ENCODE assay signal across 10 cellular contexts in the genomic region with DNA sequence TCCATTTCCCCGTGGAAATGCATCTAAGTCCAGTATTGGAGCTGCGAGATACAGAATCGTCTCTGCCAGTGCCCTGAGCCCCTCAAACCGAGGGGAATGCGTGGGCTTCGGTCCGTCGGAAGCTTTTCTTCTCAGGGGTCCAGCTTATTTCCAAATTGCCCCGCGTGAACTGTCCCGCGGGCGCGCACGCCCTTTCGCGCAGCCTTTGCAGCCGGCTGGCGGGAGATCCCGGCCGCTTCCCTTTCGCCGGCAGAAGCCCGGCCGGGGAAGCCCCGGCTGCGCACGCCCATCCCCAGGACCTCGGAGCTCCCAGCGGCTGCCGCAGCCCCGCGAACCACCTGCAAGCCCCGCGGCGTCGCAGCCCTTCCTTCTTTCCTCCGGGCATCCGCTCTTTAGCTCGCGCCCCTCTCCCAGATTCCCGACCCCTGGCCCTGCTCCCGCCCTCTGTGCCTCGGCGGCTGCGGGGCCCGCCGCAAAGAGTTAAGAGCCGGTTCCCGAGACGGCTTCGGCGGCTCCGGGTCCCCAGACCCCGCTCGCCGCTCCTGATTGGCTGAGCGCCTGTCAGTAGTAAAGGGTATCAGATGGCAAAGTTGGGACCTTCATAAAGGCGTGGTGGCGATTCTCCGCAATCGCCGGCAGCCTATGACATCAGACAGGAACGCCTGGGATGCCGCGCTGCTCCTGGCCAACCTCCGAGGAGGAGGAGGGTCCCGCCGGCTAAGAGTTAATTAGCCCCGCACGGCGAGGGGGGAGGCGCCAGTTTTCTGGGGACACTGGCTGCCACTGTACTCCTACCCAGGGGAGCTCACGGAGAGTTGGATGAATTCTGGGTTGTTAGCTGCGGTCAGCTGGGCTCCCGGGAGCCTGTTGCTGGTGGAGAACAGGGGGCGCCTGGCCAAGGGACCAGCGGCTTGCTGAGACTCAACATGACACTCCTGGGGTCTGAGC. TPM values are rescaled to one million over a fixed set of nuclear protein-coding genes. Genes with fewer than 3 reads are reported as not detected.
DNase-seq lines count a peak whose midpoint lies in the region; ATAC-seq, FAIRE-seq and TF ChIP-seq lines count a peak whose summit lies in the region.
"Had no signal": no experiment of that assay in that cellular context is flagged by ENCODE, and none has a peak within 500 bp of the region (broad histone marks: within the 10 kb centered on the region; RNA-seq: fewer than 3 reads in every experiment).

A gene with protein sequence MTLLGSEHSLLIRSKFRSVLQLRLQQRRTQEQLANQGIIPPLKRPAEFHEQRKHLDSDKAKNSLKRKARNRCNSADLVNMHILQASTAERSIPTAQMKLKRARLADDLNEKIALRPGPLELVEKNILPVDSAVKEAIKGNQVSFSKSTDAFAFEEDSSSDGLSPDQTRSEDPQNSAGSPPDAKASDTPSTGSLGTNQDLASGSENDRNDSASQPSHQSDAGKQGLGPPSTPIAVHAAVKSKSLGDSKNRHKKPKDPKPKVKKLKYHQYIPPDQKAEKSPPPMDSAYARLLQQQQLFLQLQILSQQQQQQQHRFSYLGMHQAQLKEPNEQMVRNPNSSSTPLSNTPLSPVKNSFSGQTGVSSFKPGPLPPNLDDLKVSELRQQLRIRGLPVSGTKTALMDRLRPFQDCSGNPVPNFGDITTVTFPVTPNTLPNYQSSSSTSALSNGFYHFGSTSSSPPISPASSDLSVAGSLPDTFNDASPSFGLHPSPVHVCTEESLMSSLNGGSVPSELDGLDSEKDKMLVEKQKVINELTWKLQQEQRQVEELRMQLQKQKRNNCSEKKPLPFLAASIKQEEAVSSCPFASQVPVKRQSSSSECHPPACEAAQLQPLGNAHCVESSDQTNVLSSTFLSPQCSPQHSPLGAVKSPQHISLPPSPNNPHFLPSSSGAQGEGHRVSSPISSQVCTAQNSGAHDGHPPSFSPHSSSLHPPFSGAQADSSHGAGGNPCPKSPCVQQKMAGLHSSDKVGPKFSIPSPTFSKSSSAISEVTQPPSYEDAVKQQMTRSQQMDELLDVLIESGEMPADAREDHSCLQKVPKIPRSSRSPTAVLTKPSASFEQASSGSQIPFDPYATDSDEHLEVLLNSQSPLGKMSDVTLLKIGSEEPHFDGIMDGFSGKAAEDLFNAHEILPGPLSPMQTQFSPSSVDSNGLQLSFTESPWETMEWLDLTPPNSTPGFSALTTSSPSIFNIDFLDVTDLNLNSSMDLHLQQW (plus strand): TSS at position 628 of the 948 bp plus-strand sequence. CDS start 299 bp downstream, at position 927.

- H3K27ac ChIP-seq in kidney (ENCODE audit: low read depth in 2 of 2, low read length in 2 of 2) (no peak within 1 kb of the TSS), testis (peak within 1 kb of the TSS; percentile 28 to 89)
- H3K27ac ChIP-seq: adrenal gland had no signal

- no peaks in the 10 kb centered on the region for H3K27me3 ChIP-seq in testis

- H3K9ac ChIP-seq in kidney (ENCODE audit: low read length in 2 of 2): peak within 1 kb of the TSS in 1 of 2 donors; percentile 51

- peak within 1 kb of the TSS in 1 of 5 experiments; percentile 8 for H3K27ac Mint-ChIP-seq in brain
- no peak within 1 kb of the TSS for H3K27ac Mint-ChIP-seq in naive thymus-derived CD8-positive, alpha-beta T cell

- H3K27me3 Mint-ChIP-seq in brain: peaks cover 67% of the 10 kb centered on the region
- peaks cover 25 to 85% (median 55%) of the 10 kb centered on the region in 5 donors for H3K27me3 Mint-ChIP-seq in naive thymus-derived CD8-positive, alpha-beta T cell

- H3K9me3 ChIP-seq in kidney (ENCODE audit: control insufficient read depth in 1 of 2, low read length in 2 of 2): no peaks in the 10 kb centered on the region
- no peaks in the 10 kb centered on the region for H3K9me3 ChIP-seq in testis
- H3K9me3 ChIP-seq: adrenal gland had no signal

- peak within 1 kb of the TSS; percentile 79 to 88 (median 85) for H3K4me3 Mint-ChIP-seq in brain
- H3K4me3 Mint-ChIP-seq in naive thymus-derived CD8-positive, alpha-beta T cell: peak within 1 kb of the TSS in 2 of 10 donors; percentile 15

- H3K9me3 Mint-ChIP-seq in brain: peaks cover 0 to 3% (median 0%) of the 10 kb centered on the region in 5 experiments
- peaks cover 0 to 6% (median 0%) of the 10 kb centered on the region in 9 donors for H3K9me3 Mint-ChIP-seq in naive thymus-derived CD8-positive, alpha-beta T cell

- H3K4me3 ChIP-seq in kidney (ENCODE audit: low read length in 2 of 2) (peak within 1 kb of the TSS; percentile 59 to 67), testis (peak within 1 kb of the TSS; percentile 60 to 65)

- no peaks in the 10 kb centered on the region for H3K36me3 Mint-ChIP-seq in brain
- H3K36me3 Mint-ChIP-seq in naive thymus-derived CD8-positive, alpha-beta T cell: peaks cover 0 to 23% (median 2%) of the 10 kb centered on the region in 3 donors

- no peak for TF ChIP-seq POLR2A in testis (IDR thresholded peaks at IDR 0.05)

- POLR2A ChIA-PET in naive thymus-derived CD8-positive, alpha-beta T cell (lab: Charles Lee): no interaction called here

- H3K4me1 ChIP-seq in kidney (ENCODE audit: control insufficient read depth in 1 of 2, insufficient read depth in 1 of 2, low read depth in 1 of 2, low read length in 2 of 2) (no peaks in the 10 kb centered on the region), testis (peaks cover 5% of the 10 kb centered on the region)
- H3K4me1 ChIP-seq: adrenal gland had no signal

- no peak for ATAC-seq in GM21723 (IDR thresholded peaks at IDR 0.05; ENCODE audit: unreplicated experiment)
- no peak for ATAC-seq in GM21447 (IDR thresholded peaks at IDR 0.05; ENCODE audit: unreplicated experiment)
- ATAC-seq in naive thymus-derived CD8-positive, alpha-beta T cell: no peak

- WGBS in testis, 2 donors: 1% methylated on average over 28 to 77 of the region's 78 CpGs

- peaks cover 19% of the 10 kb centered on the region for H3K4me1 Mint-ChIP-seq in brain
- H3K4me1 Mint-ChIP-seq in naive thymus-derived CD8-positive, alpha-beta T cell: peaks cover 0 to 5% (median under 1%) of the 10 kb centered on the region in 4 donors

- no peak for FAIRE-seq in kidney (lab: Jason Lieb, UNC)

- DNase-seq in HCEC 1CT (peak; percentile 36), kidney (peak; percentile 69), testis (peak; percentile 40), pons (ENCODE audit: low spot score) (no peak)
- DNase-seq in naive thymus-derived CD8-positive, alpha-beta T cell: no peak
- DNase-seq: Kasumi-1 had no signal

- no peak for TF ChIP-seq CTCF in brain (conservative IDR thresholded peaks at IDR 0.05)
- TF ChIP-seq CTCF in kidney (IDR thresholded peaks at IDR 0.05; ENCODE audit: borderline replicate concordance, extremely low read depth, insufficient read depth): no peak
- no peak for TF ChIP-seq CTCF in testis (IDR thresholded peaks at IDR 0.05)

- H3K36me3 ChIP-seq in kidney (ENCODE audit: control insufficient read depth in 1 of 2, insufficient read depth in 2 of 2, low read length in 2 of 2) (no peaks in the 10 kb centered on the region), testis (ENCODE audit: low read depth, missing control alignments) (no peaks in the 10 kb centered on the region)
- H3K36me3 ChIP-seq: adrenal gland had no signal

- intact Hi-C loops in kidney (cut with DNase I) (loop anchor here (5.0 kb wide), 1 partner anchor 408 kb away; no protein-coding TSS in a partner anchor), testis (cut with DNase I; ENCODE audit: low total_unique reads) (loop anchor here (10.0 kb wide), 1 partner anchor 411 kb away; no protein-coding TSS in a partner anchor)

RNA-seq across cellular contexts. Expression of the gene that starts here (rescaled TPM):
- polyA plus RNA-seq in brain (ENCODE audit: insufficient read depth, low read depth, low replicate concordance) (0.10 TPM), kidney (ENCODE audit: insufficient read depth, low read depth, low replicate concordance) (0.58 TPM), testis (ENCODE audit: insufficient read depth, low read depth, low replicate concordance) (7.3 TPM)
- total RNA-seq in kidney (4.0 TPM), testis (10 to 100 TPM in 1 of 2 donors, 1 to 10 TPM in 1; 7.6 to 13.3 TPM)
- total RNA-seq in naive thymus-derived CD8-positive, alpha-beta T cell: not detected
- not detected for polyA plus RNA-seq in naive thymus-derived CD8-positive, alpha-beta T cell

Comparison
In these comparisons a context has a peak if more than half of its experiments do, and no peak if none do; other contexts are left out.
1. DNase-seq: peak in HCEC 1CT (single experiment), kidney (single experiment) and testis (single experiment); none in pons (single experiment) and naive thymus-derived CD8-positive, alpha-beta T cell (0 of 10).
2. H3K27ac ChIP-seq: peak in testis (2 of 2); none in kidney (0 of 2).